8 cellular contexts compared by ENCODE assay signal in genomic region chr14:35808076-35808657, GRCh38. TPM values are rescaled to one million over a fixed set of nuclear protein-coding genes. Genes with fewer than 3 reads are reported as not detected.
DNase-seq lines count a peak whose midpoint lies in the region; ATAC-seq, FAIRE-seq and TF ChIP-seq lines count a peak whose summit lies in the region.

No MANE protein-coding gene starts in this region.

- H2AFZ ChIP-seq in DND-41 (ENCODE audit: low read depth, low read length): peak overlapping the region; percentile 86

- H3K36me3 ChIP-seq in DND-41 (ENCODE audit: insufficient read depth, low read length) (no peaks in the 10 kb centered on the region), iPS DF 6.9 (ENCODE audit: control insufficient read depth, insufficient read depth, low read length) (no peaks in the 10 kb centered on the region), small intestine (ENCODE audit: control insufficient read depth in 2 of 2, insufficient read depth in 2 of 2, low read length in 2 of 2) (no peaks in the 10 kb centered on the region)

- DNase-seq in DND-41 (peak; percentile 33), NCI-H2029 (lab: John Stamatoyannopoulos, UW) (peak; percentile 81), iPS DF 6.9 (ENCODE audit: low read depth, low spot score) (no peak), small intestine (peak; percentile 61), C1 segment of cervical spinal cord (lab: John Stamatoyannopoulos, UW) (no peak), posterior cingulate gyrus (no peak)
- peak; percentile 30 for DNase-seq in activated naive CD8-positive, alpha-beta T cell treated with anti-CD3 and anti-CD28 coated beads, Interleukin-2, amount 50 U/mL, for 24 hours

- peaks cover 2% of the 10 kb centered on the region for H3K27me3 Mint-ChIP-seq in activated naive CD8-positive, alpha-beta T cell treated with anti-CD3 and anti-CD28 coated beads, Interleukin-2, amount 50 U/mL, for 24 hours

- H3K27me3 ChIP-seq in DND-41 (ENCODE audit: insufficient read depth, low read length, poor library complexity) (no peaks in the 10 kb centered on the region), iPS DF 6.9 (ENCODE audit: control insufficient read depth, insufficient read depth, low read length) (no peaks in the 10 kb centered on the region), small intestine (ENCODE audit: control insufficient read depth in 2 of 2, insufficient read depth in 2 of 2, low read length in 2 of 2) (no peaks in the 10 kb centered on the region)

- H3K4me1 ChIP-seq in DND-41 (ENCODE audit: insufficient read depth, low read length) (peaks cover 30% of the 10 kb centered on the region), iPS DF 6.9 (ENCODE audit: control insufficient read depth, insufficient read depth, low read length) (no peaks in the 10 kb centered on the region), small intestine (ENCODE audit: control insufficient read depth in 2 of 2, insufficient read depth in 1 of 2, low read depth in 1 of 2, low read length in 1 of 2) (no peaks in the 10 kb centered on the region)

- no peak for FAIRE-seq in small intestine (lab: Jason Lieb, UNC)

- peaks cover 3% of the 10 kb centered on the region for H3K36me3 Mint-ChIP-seq in activated naive CD8-positive, alpha-beta T cell treated with anti-CD3 and anti-CD28 coated beads, Interleukin-2, amount 50 U/mL, for 24 hours (ENCODE audit: low read depth)

- H4K20me1 ChIP-seq in DND-41 (ENCODE audit: insufficient read depth, low read length): peaks cover 2% of the 10 kb centered on the region; the same call in 1 of the 2 replicates

- H3K4me2 ChIP-seq in DND-41 (ENCODE audit: insufficient read depth, low read length): peak overlapping the region; percentile 94

- TF ChIP-seq CTCF in DND-41 (IDR thresholded peaks at IDR 0.05; ENCODE audit: borderline replicate concordance, extremely low read depth, low read length, poor library complexity, severe bottlenecking): no peak

- H3K9me3 ChIP-seq in DND-41 (ENCODE audit: insufficient read depth, low read length, severe bottlenecking): no peaks in the 10 kb centered on the region
- no peaks in the 10 kb centered on the region for H3K9me3 ChIP-seq in iPS DF 6.9 (ENCODE audit: control insufficient read depth, insufficient read depth, low read length)
- no peaks in the 10 kb centered on the region for H3K9me3 ChIP-seq in small intestine (ENCODE audit: control insufficient read depth, low read depth)

- no CpG with 5 or more reads among the region's 14 CpGs for WGBS in iPS DF 6.9 (ENCODE audit: insufficient coverage, insufficient read length)
- WGBS in small intestine, 3 donors: 2% methylated on average over 14 of the region's 14 CpGs

- peaks cover 32% of the 10 kb centered on the region for H3K4me1 Mint-ChIP-seq in activated naive CD8-positive, alpha-beta T cell treated with anti-CD3 and anti-CD28 coated beads, Interleukin-2, amount 50 U/mL, for 24 hours

- H3K27ac ChIP-seq in DND-41 (ENCODE audit: low read length) (peak overlapping the region; percentile 71), iPS DF 6.9 (ENCODE audit: low read length) (no peak overlapping the region), small intestine (ENCODE audit: low read depth in 1 of 2, low read length in 1 of 2) (peak overlapping the region; percentile 93 to 97)

- H3K79me2 ChIP-seq in DND-41 (ENCODE audit: insufficient read depth, low read length): peaks cover 49% of the 10 kb centered on the region

- no peaks in the 10 kb centered on the region for H3K9me3 Mint-ChIP-seq in activated naive CD8-positive, alpha-beta T cell treated with anti-CD3 and anti-CD28 coated beads, Interleukin-2, amount 50 U/mL, for 24 hours

- H3K4me3 Mint-ChIP-seq in activated naive CD8-positive, alpha-beta T cell treated with anti-CD3 and anti-CD28 coated beads, Interleukin-2, amount 50 U/mL, for 24 hours: peak overlapping the region; percentile 95

- no peak for ATAC-seq in DND-41 (ENCODE audit: insufficient read depth, low read depth)
- no peak for ATAC-seq in activated naive CD8-positive, alpha-beta T cell treated with anti-CD3 and anti-CD28 coated beads, Interleukin-2, amount 50 U/mL, for 24 hours
- no peak for ATAC-seq in HG03521 (IDR thresholded peaks at IDR 0.05; ENCODE audit: unreplicated experiment)

- intact Hi-C loops in posterior cingulate gyrus (cut with DNase I): no loop called here

- peak overlapping the region; percentile 90 for H3K27ac Mint-ChIP-seq in activated naive CD8-positive, alpha-beta T cell treated with anti-CD3 and anti-CD28 coated beads, Interleukin-2, amount 50 U/mL, for 24 hours

- H3K4me3 ChIP-seq in DND-41 (ENCODE audit: low read depth in 1 of 2, low read length in 2 of 2) (peak overlapping the region; percentile 78 to 95), iPS DF 6.9 (ENCODE audit: low read length) (peak overlapping the region; percentile 50; the same call in 1 of the 2 replicates), small intestine (ENCODE audit: low read depth in 1 of 2, low read length in 2 of 2) (peak overlapping the region; percentile 55 to 70)

- H3K9ac ChIP-seq in DND-41 (ENCODE audit: low read depth, low read length): peak overlapping the region; percentile 73

RNA-seq across cellular contexts. Expression of gene RALGAPA1, which starts 0.9 kb away (rescaled TPM):
- 10 to 100 TPM in 2 of 3 donors, 1 to 10 TPM in 1; 9.6 to 14.8 (median 11.9) TPM for polyA plus RNA-seq in small intestine

RNA-seq across cellular contexts. Expression of gene BRMS1L, which starts 18.0 kb away (rescaled TPM):
- polyA plus RNA-seq in small intestine: 1 to 10 TPM; 2.7 to 4.6 (median 4.0) TPM

Comparison
In these comparisons a context has a peak if more than half of its experiments do, and no peak if none do; other contexts are left out.
1. DNase-seq: peak in DND-41 (single experiment), NCI-H2029 (single experiment), activated naive CD8-positive, alpha-beta T cell treated with anti-CD3 and anti-CD28 coated beads, Interleukin-2, amount 50 U/mL, for 24 hours (single experiment) and small intestine (single experiment); none in iPS DF 6.9 (single experiment), C1 segment of cervical spinal cord (0 of 14) and posterior cingulate gyrus (0 of 10).
2. Peak in every context shown above with its lines, with median percentiles within 50 percentile points of each other: H3K4me3 ChIP-seq.